Comparison of ENCODE assay signal across 24 cellular contexts in genomic region chr5:163432527-163432926, GRCh38. TPM values are rescaled to one million over a fixed set of nuclear protein-coding genes. Genes with fewer than 3 reads are reported as not detected.
DNase-seq lines count a peak whose midpoint lies in the region; ATAC-seq, FAIRE-seq and TF ChIP-seq lines count a peak whose summit lies in the region.
"Had no signal": no experiment of that assay in that cellular context is flagged by ENCODE, and none has a peak within 500 bp of the region (broad histone marks: within the 10 kb centered on the region; RNA-seq: fewer than 3 reads in every experiment).

No MANE protein-coding gene starts in this region.

- no peak overlapping the region for H2BK15ac ChIP-seq in mesendoderm (replicated peaks; ENCODE audit: low read depth)

- no peaks in the 10 kb centered on the region for H3K9me2 ChIP-seq in hepatocyte (replicated peaks; ENCODE audit: insufficient read depth)

- no peak overlapping the region for H2AK5ac ChIP-seq in mesendoderm (ENCODE audit: low read length)

- H3K27me3 ChIP-seq in hepatocyte: no peaks in the 10 kb centered on the region
- no peaks in the 10 kb centered on the region; a peak in 2 of 5 replicates for H3K27me3 ChIP-seq in HepG2 (ENCODE audit: control insufficient read depth in 1 of 2, insufficient read depth in 2 of 2, low read length in 2 of 2)
- H3K27me3 ChIP-seq in mesendoderm (ENCODE audit: insufficient read depth, low read length, poor library complexity): no peaks in the 10 kb centered on the region
- H3K27me3 ChIP-seq: BE2C; BLaER1 treated with 17β-estradiol and CSF1 and Interleukin-3, amounts not matched to agents 10 nM and 100 nM had no signal

- no peak overlapping the region for H3K4me3 ChIP-seq in hepatocyte
- no peak overlapping the region for H3K4me3 ChIP-seq in HepG2 (replicated peaks in 1 of 3; ENCODE audit: insufficient read depth in 1 of 3, low read depth in 2 of 3, low read length in 3 of 3)
- no peak overlapping the region for H3K4me3 ChIP-seq in mesendoderm (ENCODE audit: low read length)
- H3K4me3 ChIP-seq: A549; BLaER1 treated with 17β-estradiol and CSF1 and Interleukin-3, amounts not matched to agents 10 nM and 100 nM; HAP-1 had no signal

- no peaks in the 10 kb centered on the region for H3K79me2 ChIP-seq in hepatocyte
- H3K79me2 ChIP-seq in HepG2 (ENCODE audit: insufficient read depth, low read length): peaks cover under 1% of the 10 kb centered on the region
- H3K79me2 ChIP-seq in mesendoderm (ENCODE audit: control insufficient read depth, insufficient read depth, low read length): no peaks in the 10 kb centered on the region

- H4K8ac ChIP-seq in mesendoderm (ENCODE audit: low read depth, low read length): no peak overlapping the region

- H3K56ac ChIP-seq in mesendoderm (ENCODE audit: low read length): no peak overlapping the region

- H3K4me2 ChIP-seq in hepatocyte (no peak overlapping the region), HepG2 (ENCODE audit: low read depth, low read length) (peak overlapping the region; percentile 45; the same call in 1 of the 2 replicates), mesendoderm (ENCODE audit: low read length) (no peak overlapping the region)
- H3K4me2 ChIP-seq: A549; BLaER1 treated with 17β-estradiol and CSF1 and Interleukin-3, amounts not matched to agents 10 nM and 100 nM had no signal

- no peaks in the 10 kb centered on the region for H3K79me1 ChIP-seq in mesendoderm (ENCODE audit: low read length)

- no peak for ATAC-seq in HepG2
- ATAC-seq: A549 had no signal

- no peak for DNase-seq in hepatocyte (ENCODE audit: low spot score)
- no peak for DNase-seq in HepG2 (ENCODE audit: low spot score)
- DNase-seq in mesendoderm: no peak
- DNase-seq in NCI-H446 (lab: John Stamatoyannopoulos, UW): no peak
- no peak for DNase-seq in activated naive CD4-positive, alpha-beta T cell treated with anti-CD3 and anti-CD28 coated beads, Interleukin-2, amount 50 U/mL, for 16 hours
- DNase-seq in D341Med (ENCODE audit: low spot score): no peak
- DNase-seq in NCI-H1105 (lab: John Stamatoyannopoulos, UW): no peak
- DNase-seq: 8988T; ACHN; AML-193; BE2C; CD4-positive, alpha-beta T cell; CD8-positive, alpha-beta memory T cell; DMS53; DMS79 treated with DMSO at 0.1 percent for 48 hours; GF-D8; GOT3; HFFc6 had no signal

- H3K23ac ChIP-seq in mesendoderm (ENCODE audit: low read length): no peak overlapping the region

- no peaks in the 10 kb centered on the region for H3K9me3 ChIP-seq in hepatocyte (ENCODE audit: low read depth)
- H3K9me3 ChIP-seq in HepG2 (ENCODE audit: low read length): no peaks in the 10 kb centered on the region
- H3K9me3 ChIP-seq: A549; BE2C; BLaER1 treated with 17β-estradiol and CSF1 and Interleukin-3, amounts not matched to agents 10 nM and 100 nM; HAP-1 had no signal

- no peak overlapping the region for H3K4ac ChIP-seq in mesendoderm (ENCODE audit: low read depth, low read length)

- no peak overlapping the region for H2AFZ ChIP-seq in hepatocyte
- no peak overlapping the region for H2AFZ ChIP-seq in HepG2 (ENCODE audit: low read length)

- intact Hi-C loops in HepG2 (cut with micrococcal nuclease; ENCODE audit: unreplicated experiment): no loop called here

- H2BK120ac ChIP-seq in mesendoderm (ENCODE audit: low read depth, low read length): no peak overlapping the region

- no TSS peak for BruUV-seq in HepG2 (replicated peaks; lab: Mats Ljungman, UMichigan)

- H3K4me1 ChIP-seq in hepatocyte (ENCODE audit: insufficient read depth): peaks cover 9% of the 10 kb centered on the region
- peaks cover 36% of the 10 kb centered on the region for H3K4me1 ChIP-seq in HepG2 (ENCODE audit: insufficient read depth, low read length)
- no peaks in the 10 kb centered on the region for H3K4me1 ChIP-seq in mesendoderm (ENCODE audit: control insufficient read depth, low read depth, low read length)

- in situ Hi-C loops in HepG2 (cut with HindIII; ENCODE audit: extremely low pct_ligation_motif_present, low pct_unique_long_range_greater_than_20kb): no loop called here

- no peak for TF ChIP-seq POLR2A in HepG2 (IDR thresholded peaks at IDR 0.05; ENCODE audit: insufficient read depth in 1 of 2, low read depth in 2 of 2, low read length in 2 of 2)

- TF ChIP-seq CTCF in hepatocyte (IDR thresholded peaks at IDR 0.05; ENCODE audit: poor library complexity): no peak
- no peak for TF ChIP-seq CTCF in HepG2 (CRISPR knock-in tag; IDR thresholded peaks at IDR 0.05)

- H4K20me1 ChIP-seq in hepatocyte (ENCODE audit: insufficient read depth, poor library complexity, severe bottlenecking): no peaks in the 10 kb centered on the region
- no peaks in the 10 kb centered on the region for H4K20me1 ChIP-seq in HepG2 (ENCODE audit: insufficient read depth, low read length)
- H4K20me1 ChIP-seq: BLaER1 treated with 17β-estradiol and CSF1 and Interleukin-3, amounts not matched to agents 10 nM and 100 nM had no signal

- POLR2A ChIA-PET in HepG2 (lab: Yijun Ruan, JAX): no interaction called here

- no peak overlapping the region for H2BK5ac ChIP-seq in mesendoderm (ENCODE audit: low read length)

- H3K27ac ChIP-seq in hepatocyte (peak overlapping the region; percentile 78), HepG2 (ENCODE audit: extremely low read length, insufficient read depth, low read length) (no peak overlapping the region), mesendoderm (ENCODE audit: low read depth, low read length) (peak overlapping the region; percentile 51)
- H3K27ac ChIP-seq: A549; BLaER1 treated with 17β-estradiol and CSF1 and Interleukin-3, amounts not matched to agents 10 nM and 100 nM had no signal

- TF ChIP-seq EP300 in HepG2 (IDR thresholded peaks at IDR 0.05; ENCODE audit: low read depth in 2 of 2, low read length in 2 of 2): no peak
- TF ChIP-seq EP300 in HepG2 (CRISPR knock-in tag; IDR thresholded peaks at IDR 0.05; ENCODE audit: borderline replicate concordance): no peak

- no peak overlapping the region for H3K9ac ChIP-seq in HepG2 (ENCODE audit: insufficient read depth, low read depth, low read length)
- no peak overlapping the region for H3K9ac ChIP-seq in mesendoderm (ENCODE audit: low read length)
- H3K9ac ChIP-seq: BLaER1 treated with 17β-estradiol and CSF1 and Interleukin-3, amounts not matched to agents 10 nM and 100 nM had no signal

- no peaks in the 10 kb centered on the region for H3K36me3 ChIP-seq in hepatocyte (replicated peaks; ENCODE audit: insufficient read depth, low read depth)
- H3K36me3 ChIP-seq in HepG2 (replicated peaks in 1 of 2; ENCODE audit: control insufficient read depth in 1 of 2, insufficient read depth in 2 of 2, low read length in 2 of 2): no peaks in the 10 kb centered on the region
- no peaks in the 10 kb centered on the region for H3K36me3 ChIP-seq in mesendoderm (ENCODE audit: control insufficient read depth, insufficient read depth, low read length)
- H3K36me3 ChIP-seq: BE2C; BLaER1 treated with 17β-estradiol and CSF1 and Interleukin-3, amounts not matched to agents 10 nM and 100 nM; HAP-1 had no signal

- WGBS in hepatocyte (ENCODE audit: low lambda C conversion rate, missing lambda C conversion rate): 60% methylated on average over 1 of the region's 1 CpG
- 0% methylated on average over 1 of the region's 1 CpG for WGBS in HepG2 (ENCODE audit: low lambda C conversion rate)
- WGBS in mesendoderm (ENCODE audit: extremely low coverage, insufficient coverage, low lambda C conversion rate): no CpG with 5 or more reads among the region's 1 CpG

- peak overlapping the region; percentile 60 for H3K18ac ChIP-seq in mesendoderm (ENCODE audit: low read length)

- H4K5ac ChIP-seq in mesendoderm (ENCODE audit: low read length): no peak overlapping the region

- no peak for FAIRE-seq in HepG2 (lab: Jason Lieb, UNC)
- FAIRE-seq: A549, GM12891, GM18507, H54 had no signal

- CTCF ChIA-PET in HepG2 (lab: Yijun Ruan, JAX; ENCODE audit: low intra/inter-chr PET ratio, low total read pairs): no interaction called here

- TF ChIP-seq RAD21 in HepG2 (CRISPR knock-in tag; IDR thresholded peaks at IDR 0.05): no peak

RNA-seq across cellular contexts. Expression of gene CCNG1, which starts 4.9 kb away (rescaled TPM):
- total RNA-seq in hepatocyte (332 and 390 TPM in 2 replicates), HepG2 (2016; rRNA removed; fragmentation: Illumina TruSeq; extraction: Trizol) (353 and 516 TPM in 2 replicates)
- polyA plus RNA-seq in hepatocyte (141 and 158 TPM in 2 replicates), HepG2 (2011; rRNA removed) (126 and 181 TPM in 2 replicates)
- 171 and 222 TPM in 2 replicates for total RNA-seq in HepG2 (2016; cell fraction: cytosol; rRNA removed; fragmentation: Illumina TruSeq; extraction: Trizol; ENCODE audit: low read depth)
- total RNA-seq in HepG2 (2016; cell fraction: insoluble cytoplasmic fraction; rRNA removed; fragmentation: Illumina TruSeq; extraction: Trizol): 344 and 513 TPM in 2 replicates
- 489 and 661 TPM in 2 replicates for total RNA-seq in HepG2 (2016; cell fraction: membrane; rRNA removed; fragmentation: Illumina TruSeq; extraction: Trizol)
- total RNA-seq in HepG2 (2016; cell fraction: nucleus; rRNA removed; fragmentation: Illumina TruSeq; extraction: Trizol): 151 and 183 TPM in 2 replicates
- polyA plus RNA-seq in HepG2 (2011; cell fraction: cytosol; rRNA removed): 77.6 and 97.0 TPM in 2 replicates
- polyA plus RNA-seq in HepG2 (2011; cell fraction: nucleus; rRNA removed): 33.8 and 51.9 TPM in 2 replicates
- polyA plus RNA-seq in HepG2 (2012): 266 and 303 TPM in 2 replicates
- polyA plus RNA-seq in HepG2 (2016; cell fraction: cytosol; fragmentation: Illumina TruSeq; extraction: Trizol; ENCODE audit: low read depth): 201 and 216 TPM in 2 replicates
- polyA plus RNA-seq in HepG2 (2016; cell fraction: insoluble cytoplasmic fraction; fragmentation: Illumina TruSeq; extraction: Trizol; ENCODE audit: low read depth): 389 and 398 TPM in 2 replicates
- 391 and 469 TPM in 2 replicates for polyA plus RNA-seq in HepG2 (2016; cell fraction: membrane; fragmentation: Illumina TruSeq; extraction: Trizol; ENCODE audit: low read depth)
- 161 and 166 TPM in 2 replicates for polyA plus RNA-seq in HepG2 (2016; cell fraction: nucleus; fragmentation: Illumina TruSeq; extraction: Trizol; ENCODE audit: insufficient read depth, low read depth)
- 56.2 and 117 TPM in 2 replicates for polyA minus RNA-seq in HepG2 (2011; rRNA and poly(A)+ RNA removed; ENCODE audit: low replicate concordance)
- polyA minus RNA-seq in HepG2 (2011; cell fraction: cytosol; rRNA and poly(A)+ RNA removed): 177 and 216 TPM in 2 replicates
- 101 and 119 TPM in 2 replicates for polyA minus RNA-seq in HepG2 (2011; cell fraction: nucleus; rRNA and poly(A)+ RNA removed)
- polyA plus RNA-seq in mesendoderm (2013, experiment 1 of 2): 180 TPM
- polyA plus RNA-seq in mesendoderm (2013, experiment 2 of 2): 173 TPM

RNA-seq across cellular contexts. Expression of gene NUDCD2, which starts 27.4 kb away (rescaled TPM):
- total RNA-seq in hepatocyte: 15.3 and 18.8 TPM in 2 replicates
- polyA plus RNA-seq in hepatocyte: 74.6 and 79.5 TPM in 2 replicates
- 39.2 and 40.9 TPM in 2 replicates for total RNA-seq in HepG2 (2016; rRNA removed; fragmentation: Illumina TruSeq; extraction: Trizol)
- total RNA-seq in HepG2 (2016; cell fraction: cytosol; rRNA removed; fragmentation: Illumina TruSeq; extraction: Trizol; ENCODE audit: low read depth): 18.5 and 20.2 TPM in 2 replicates
- total RNA-seq in HepG2 (2016; cell fraction: insoluble cytoplasmic fraction; rRNA removed; fragmentation: Illumina TruSeq; extraction: Trizol): 39.1 and 40.7 TPM in 2 replicates
- 48.1 and 48.6 TPM in 2 replicates for total RNA-seq in HepG2 (2016; cell fraction: membrane; rRNA removed; fragmentation: Illumina TruSeq; extraction: Trizol)
- 24.0 and 26.0 TPM in 2 replicates for total RNA-seq in HepG2 (2016; cell fraction: nucleus; rRNA removed; fragmentation: Illumina TruSeq; extraction: Trizol)
- polyA plus RNA-seq in HepG2 (2011; rRNA removed): 9.6 and 14.8 TPM in 2 replicates
- polyA plus RNA-seq in HepG2 (2011; cell fraction: cytosol; rRNA removed): 5.6 and 9.1 TPM in 2 replicates
- polyA plus RNA-seq in HepG2 (2011; cell fraction: nucleus; rRNA removed): 5.7 and 10.0 TPM in 2 replicates
- polyA plus RNA-seq in HepG2 (2012): 25.1 and 33.5 TPM in 2 replicates
- polyA plus RNA-seq in HepG2 (2016; cell fraction: cytosol; fragmentation: Illumina TruSeq; extraction: Trizol; ENCODE audit: low read depth): 21.4 and 34.4 TPM in 2 replicates
- polyA plus RNA-seq in HepG2 (2016; cell fraction: insoluble cytoplasmic fraction; fragmentation: Illumina TruSeq; extraction: Trizol; ENCODE audit: low read depth): 45.6 and 45.7 TPM in 2 replicates
- polyA plus RNA-seq in HepG2 (2016; cell fraction: membrane; fragmentation: Illumina TruSeq; extraction: Trizol; ENCODE audit: low read depth): 33.8 and 40.8 TPM in 2 replicates
- polyA plus RNA-seq in HepG2 (2016; cell fraction: nucleus; fragmentation: Illumina TruSeq; extraction: Trizol; ENCODE audit: insufficient read depth, low read depth): 30.7 and 35.5 TPM in 2 replicates
- polyA minus RNA-seq in HepG2 (2011; rRNA and poly(A)+ RNA removed; ENCODE audit: low replicate concordance): 2.7 and 4.6 TPM in 2 replicates
- polyA minus RNA-seq in HepG2 (2011; cell fraction: cytosol; rRNA and poly(A)+ RNA removed): 3.0 and 5.1 TPM in 2 replicates
- 13.8 and 15.5 TPM in 2 replicates for polyA minus RNA-seq in HepG2 (2011; cell fraction: nucleus; rRNA and poly(A)+ RNA removed)
- polyA plus RNA-seq in mesendoderm (2013, experiment 1 of 2): 17.2 TPM
- 16.7 TPM for polyA plus RNA-seq in mesendoderm (2013, experiment 2 of 2)

RNA-seq across cellular contexts. Expression of gene HMMR, which starts 27.9 kb away (rescaled TPM):
- 9.8 and 10.6 TPM in 2 replicates for total RNA-seq in hepatocyte
- 5.2 and 5.7 TPM in 2 replicates for polyA plus RNA-seq in hepatocyte
- 48.3 and 82.7 TPM in 2 replicates for total RNA-seq in HepG2 (2016; rRNA removed; fragmentation: Illumina TruSeq; extraction: Trizol)
- 5.5 and 6.4 TPM in 2 replicates for total RNA-seq in HepG2 (2016; cell fraction: cytosol; rRNA removed; fragmentation: Illumina TruSeq; extraction: Trizol; ENCODE audit: low read depth)
- total RNA-seq in HepG2 (2016; cell fraction: insoluble cytoplasmic fraction; rRNA removed; fragmentation: Illumina TruSeq; extraction: Trizol): 49.7 and 80.9 TPM in 2 replicates
- 14.7 and 18.6 TPM in 2 replicates for total RNA-seq in HepG2 (2016; cell fraction: membrane; rRNA removed; fragmentation: Illumina TruSeq; extraction: Trizol)
- 37.9 and 39.0 TPM in 2 replicates for total RNA-seq in HepG2 (2016; cell fraction: nucleus; rRNA removed; fragmentation: Illumina TruSeq; extraction: Trizol)
- 4.6 and 8.5 TPM in 2 replicates for polyA plus RNA-seq in HepG2 (2011; rRNA removed)
- 4.6 and 5.2 TPM in 2 replicates for polyA plus RNA-seq in HepG2 (2011; cell fraction: cytosol; rRNA removed)
- 2.9 and 3.8 TPM in 2 replicates for polyA plus RNA-seq in HepG2 (2011; cell fraction: nucleus; rRNA removed)
- 8.3 and 17.9 TPM in 2 replicates for polyA plus RNA-seq in HepG2 (2012)
- 1.7 and 2.4 TPM in 2 replicates for polyA plus RNA-seq in HepG2 (2016; cell fraction: cytosol; fragmentation: Illumina TruSeq; extraction: Trizol; ENCODE audit: low read depth)
- 48.9 and 49.4 TPM in 2 replicates for polyA plus RNA-seq in HepG2 (2016; cell fraction: insoluble cytoplasmic fraction; fragmentation: Illumina TruSeq; extraction: Trizol; ENCODE audit: low read depth)
- 3.8 and 6.0 TPM in 2 replicates for polyA plus RNA-seq in HepG2 (2016; cell fraction: membrane; fragmentation: Illumina TruSeq; extraction: Trizol; ENCODE audit: low read depth)
- 33.3 and 34.0 TPM in 2 replicates for polyA plus RNA-seq in HepG2 (2016; cell fraction: nucleus; fragmentation: Illumina TruSeq; extraction: Trizol; ENCODE audit: insufficient read depth, low read depth)
- 3.1 and 6.2 TPM in 2 replicates for polyA minus RNA-seq in HepG2 (2011; rRNA and poly(A)+ RNA removed; ENCODE audit: low replicate concordance)
- polyA minus RNA-seq in HepG2 (2011; cell fraction: cytosol; rRNA and poly(A)+ RNA removed): 8.4 and 8.8 TPM in 2 replicates
- 10.6 and 11.1 TPM in 2 replicates for polyA minus RNA-seq in HepG2 (2011; cell fraction: nucleus; rRNA and poly(A)+ RNA removed)
- polyA plus RNA-seq in mesendoderm (2013, experiment 1 of 2): 58.8 TPM
- polyA plus RNA-seq in mesendoderm (2013, experiment 2 of 2): 57.7 TPM
